Comparison of ENCODE assay signal across 15 cellular contexts in the genomic region with DNA sequence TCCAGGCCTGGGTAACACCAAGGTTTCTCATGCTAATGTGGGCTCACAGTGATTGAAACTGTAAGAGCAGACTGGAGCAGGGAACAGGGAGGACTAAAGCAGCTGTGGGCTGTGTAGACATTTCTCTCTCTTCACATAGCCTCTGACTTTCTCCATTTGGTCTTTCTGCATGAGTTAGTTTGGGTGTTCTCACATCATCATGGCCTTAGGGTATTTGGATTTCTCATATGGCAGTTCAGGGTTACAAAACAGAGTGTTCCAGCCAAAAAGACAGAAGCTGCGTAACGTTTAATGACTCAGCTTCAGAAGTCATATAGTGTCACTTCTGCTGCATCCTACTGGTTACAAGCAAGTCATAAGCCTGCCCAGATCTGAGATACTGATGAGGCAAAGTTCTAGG. TPM values are rescaled to one million over a fixed set of nuclear protein-coding genes. Genes with fewer than 3 reads are reported as not detected.
DNase-seq lines count a peak whose midpoint lies in the region; ATAC-seq, FAIRE-seq and TF ChIP-seq lines count a peak whose summit lies in the region.
"Had no signal": no experiment of that assay in that cellular context is flagged by ENCODE, and none has a peak within 500 bp of the region (broad histone marks: within the 10 kb centered on the region; RNA-seq: fewer than 3 reads in every experiment).

No MANE protein-coding gene starts in this region.

- peak overlapping the region; percentile 80 for H3K27ac ChIP-seq in GM23248
- peak overlapping the region; percentile 61 to 70 (median 64) for H3K27ac ChIP-seq in gastrocnemius medialis
- H3K27ac ChIP-seq: uterus had no signal

- TF ChIP-seq POLR2A in gastrocnemius medialis (IDR thresholded peaks at IDR 0.05) = peak in 1 of 2 donors; percentile 16
- TF ChIP-seq POLR2A in GM12891 (IDR thresholded peaks at IDR 0.05; ENCODE audit: low read depth, low read length) = no peak

- no peaks in the 10 kb centered on the region for H3K79me2 ChIP-seq in GM23248 (ENCODE audit: insufficient read depth)

- in situ Hi-C loops in GM23248 (cut with MboI) = loop anchor here (10.0 to 25.0 kb wide), 2 partner anchors 183 to 401 kb away; no protein-coding TSS in a partner anchor
- in situ Hi-C loops in gastrocnemius medialis (cut with MboI; ENCODE audit: low sequenced_read_pairs in 4 of 4) = loop anchor here in 2 of 4 donors (10.0 to 25.0 kb wide), 2 partner anchors 183 to 401 kb away; no protein-coding TSS in a partner anchor

- H3K27me3 ChIP-seq in GM23248 (replicated peaks; ENCODE audit: insufficient read depth) = no peaks in the 10 kb centered on the region
- H3K27me3 ChIP-seq in gastrocnemius medialis = no peaks in the 10 kb centered on the region
- H3K27me3 ChIP-seq: uterus had no signal

- H3K9me2 ChIP-seq in GM23248 (ENCODE audit: insufficient read depth) = no peaks in the 10 kb centered on the region

- WGBS in GM23248 (ENCODE audit: low coverage in 1 of 2, low lambda C conversion rate in 2 of 2, missing lambda C conversion rate in 2 of 2), 2 experiments = 0% methylated on average over 2 of the region's 2 CpGs

- intact Hi-C loops in gastrocnemius medialis (cut with DNase I; ENCODE audit: low total_unique reads) = no loop called here

- H3K4me3 Mint-ChIP-seq in endothelial cell (ENCODE audit: unreplicated experiment) = no peak overlapping the region
- H3K4me3 Mint-ChIP-seq: activated naive CD4-positive, alpha-beta T cell treated with anti-CD3 and anti-CD28 coated beads, Interleukin-2, amount 50 U/mL, for 24 hours had no signal

- H3K9me3 ChIP-seq in GM23248 (ENCODE audit: low read depth) = no peaks in the 10 kb centered on the region
- no peaks in the 10 kb centered on the region for H3K9me3 ChIP-seq in gastrocnemius medialis
- H3K9me3 ChIP-seq: uterus had no signal

- H3K9ac ChIP-seq in GM23248 = peak overlapping the region; percentile 20; the same call in 1 of the 2 replicates

- peak overlapping the region; percentile 7; the same call in 1 of the 2 replicates for H2AFZ ChIP-seq in GM23248

- H3K4me3 ChIP-seq in GM23248 (no peak overlapping the region), gastrocnemius medialis (no peak overlapping the region)
- H3K4me3 ChIP-seq: uterus had no signal

- peak; percentile 96 to 99 for ATAC-seq in gastrocnemius medialis
- ATAC-seq in GM19328 (IDR thresholded peaks at IDR 0.05; ENCODE audit: unreplicated experiment) = no peak

- no peak for FAIRE-seq in GM12891 (lab: Jason Lieb, UNC)
- FAIRE-seq: endometrium, islet of Langerhans had no signal

- no peaks in the 10 kb centered on the region for H3K27me3 Mint-ChIP-seq in endothelial cell (ENCODE audit: unreplicated experiment)
- H3K27me3 Mint-ChIP-seq: activated naive CD4-positive, alpha-beta T cell treated with anti-CD3 and anti-CD28 coated beads, Interleukin-2, amount 50 U/mL, for 24 hours had no signal

- H3K36me3 Mint-ChIP-seq in endothelial cell (ENCODE audit: low read depth, unreplicated experiment) = no peaks in the 10 kb centered on the region
- H3K36me3 Mint-ChIP-seq: activated naive CD4-positive, alpha-beta T cell treated with anti-CD3 and anti-CD28 coated beads, Interleukin-2, amount 50 U/mL, for 24 hours had no signal

- peaks cover 14% of the 10 kb centered on the region; the same call in 1 of the 2 replicates for H3F3A ChIP-seq in GM23248 (ENCODE audit: insufficient read depth)

- no peak overlapping the region for H3K27ac Mint-ChIP-seq in endothelial cell (ENCODE audit: unreplicated experiment)
- H3K27ac Mint-ChIP-seq: activated naive CD4-positive, alpha-beta T cell treated with anti-CD3 and anti-CD28 coated beads, Interleukin-2, amount 50 U/mL, for 24 hours had no signal

- H3K36me3 ChIP-seq in GM23248 (ENCODE audit: low read depth) = no peaks in the 10 kb centered on the region
- no peaks in the 10 kb centered on the region for H3K36me3 ChIP-seq in gastrocnemius medialis
- H3K36me3 ChIP-seq: uterus had no signal

- peak overlapping the region; percentile 56 for H3K4me2 ChIP-seq in GM23248 (ENCODE audit: unreplicated experiment)

- peaks cover 8% of the 10 kb centered on the region for H3K4me1 Mint-ChIP-seq in endothelial cell (ENCODE audit: unreplicated experiment)
- H3K4me1 Mint-ChIP-seq: activated naive CD4-positive, alpha-beta T cell treated with anti-CD3 and anti-CD28 coated beads, Interleukin-2, amount 50 U/mL, for 24 hours had no signal

- no peaks in the 10 kb centered on the region for H4K20me1 ChIP-seq in GM23248 (ENCODE audit: insufficient read depth)

- H3K9me3 Mint-ChIP-seq in endothelial cell (ENCODE audit: unreplicated experiment) = no peaks in the 10 kb centered on the region
- H3K9me3 Mint-ChIP-seq: activated naive CD4-positive, alpha-beta T cell treated with anti-CD3 and anti-CD28 coated beads, Interleukin-2, amount 50 U/mL, for 24 hours had no signal

- peak; percentile 96 for DNase-seq in GM23248
- peak; percentile 65 for DNase-seq in OCI-M1 (lab: John Stamatoyannopoulos, UW)
- DNase-seq in fibroblast of gingiva (ENCODE audit: low read depth) = peak; percentile 98
- peak in 1 of 2 donors; percentile 35 for DNase-seq in gastrocnemius medialis
- no peak for DNase-seq in endothelial cell (ENCODE audit: low spot score)
- DNase-seq in SHP77 (lab: John Stamatoyannopoulos, UW) = no peak
- DNase-seq in GM12891 (ENCODE audit: insufficient read length, low spot score) = no peak
- DNase-seq: activated CD4-positive, alpha-beta T cell treated with anti-CD3 and anti-CD28 coated beads, Interleukin-2, amount 50 U/mL, for 4 hours; GOT3; NCI-H187; uterus had no signal

- H3K4me1 ChIP-seq in GM23248 (ENCODE audit: insufficient read depth) (peaks cover 14% of the 10 kb centered on the region), gastrocnemius medialis (peaks cover 0 to 12% of the 10 kb centered on the region in 2 donors)
- H3K4me1 ChIP-seq: uterus had no signal

- TF ChIP-seq CTCF in gastrocnemius medialis (IDR thresholded peaks at IDR 0.05 in 4 of 5, conservative IDR thresholded peaks at IDR 0.05 in 1 of 5) (no peak), endothelial cell (IDR thresholded peaks at IDR 0.05; ENCODE audit: unreplicated experiment) (no peak)

TF ChIP-seq in GM12891, 5 proteins besides CTCF, POLR2A, EP300 and RAD21:
- no peak for TF ChIP-seq POLR2AphosphoS5 (IDR thresholded peaks at IDR 0.05; ENCODE audit: low read depth, low read length)
- TF ChIP-seq POU2F2 (IDR thresholded peaks at IDR 0.05; ENCODE audit: low read depth, low read length) = no peak
- no peak for TF ChIP-seq SPI1 (IDR thresholded peaks at IDR 0.05; ENCODE audit: low read depth, low read length)
- TF ChIP-seq PAX5 (IDR thresholded peaks at IDR 0.05; ENCODE audit: insufficient read depth, low read length, severe bottlenecking) = no peak
- no peak for TF ChIP-seq TAF1 (IDR thresholded peaks at IDR 0.05; ENCODE audit: low read depth, low read length)
TF ChIP-seq in GM12891: peak in this region for 0.

RNA-seq across cellular contexts. Expression of gene OSBPL8, which starts 52.0 kb away (rescaled TPM):
- 64.4 and 67.0 TPM in 2 replicates for total RNA-seq in GM23248 (2014; rRNA removed; shearing (Covaris generic))
- 69.7 and 73.4 TPM in 2 replicates for polyA plus RNA-seq in GM23248 (2016; fragmentation: Nextera tagmentation; extraction: Ambion mirVana)
- total RNA-seq in gastrocnemius medialis (10 to 100 TPM; 25.6 to 46.0 (median 43.4) TPM), endothelial cell (ENCODE audit: unreplicated experiment) (82.3 TPM)
- 10.0 TPM for polyA plus RNA-seq in GM12891 (2012; ENCODE audit: low read depth, missing spikeins)

Comparison
In these comparisons a context has a peak if more than half of its experiments do, and no peak if none do; other contexts are left out.
1. DNase-seq: peak in GM23248 (single experiment), OCI-M1 (single experiment) and fibroblast of gingiva (single experiment); none in endothelial cell (single experiment), SHP77 (0 of 2) and GM12891 (single experiment).